In the genomic region with DNA sequence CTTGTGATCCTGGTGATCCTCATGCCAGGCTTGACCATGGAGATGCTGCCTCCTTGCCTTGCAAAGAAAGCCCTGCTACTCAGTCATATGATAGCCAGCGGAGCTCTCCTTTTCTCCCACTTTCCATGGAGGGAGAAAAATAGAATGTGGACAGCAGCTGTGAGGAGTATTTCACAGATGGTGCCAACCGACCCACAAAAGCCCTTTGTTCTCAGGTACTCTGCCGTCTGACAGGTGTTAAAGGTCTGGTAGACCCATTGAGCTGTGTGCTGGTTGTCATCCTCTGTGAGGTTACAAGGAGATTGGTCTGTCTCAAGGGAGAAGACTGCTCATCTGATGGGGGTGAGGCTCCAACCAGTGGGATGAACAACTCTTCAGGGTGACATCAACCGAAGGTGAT, we compare ENCODE assay signal across 1 cellular context.
TF ChIP-seq lines count a peak whose summit lies in the region.

No MANE protein-coding gene starts in this region.

TF ChIP-seq in H1, 55 proteins besides CTCF, POLR2A, EP300 and RAD21:
- TF ChIP-seq EGR1 (IDR thresholded peaks at IDR 0.05; ENCODE audit: borderline replicate concordance, low read depth, low read length) (no peak), EZH2 (IDR thresholded peaks at IDR 0.05; ENCODE audit: low read depth, low read length, severe bottlenecking) (no peak), HDAC6 (IDR thresholded peaks at IDR 0.05; ENCODE audit: low read depth, low read length) (no peak), CTBP2 (IDR thresholded peaks at IDR 0.05; ENCODE audit: borderline replicate concordance, insufficient read depth, insufficient read length, low read length) (no peak), GTF2F1 (IDR thresholded peaks at IDR 0.05; ENCODE audit: borderline replicate concordance, low read depth, low read length) (no peak), JUND (IDR thresholded peaks at IDR 0.05; ENCODE audit: low read length) (no peak)
